In the genomic region with DNA sequence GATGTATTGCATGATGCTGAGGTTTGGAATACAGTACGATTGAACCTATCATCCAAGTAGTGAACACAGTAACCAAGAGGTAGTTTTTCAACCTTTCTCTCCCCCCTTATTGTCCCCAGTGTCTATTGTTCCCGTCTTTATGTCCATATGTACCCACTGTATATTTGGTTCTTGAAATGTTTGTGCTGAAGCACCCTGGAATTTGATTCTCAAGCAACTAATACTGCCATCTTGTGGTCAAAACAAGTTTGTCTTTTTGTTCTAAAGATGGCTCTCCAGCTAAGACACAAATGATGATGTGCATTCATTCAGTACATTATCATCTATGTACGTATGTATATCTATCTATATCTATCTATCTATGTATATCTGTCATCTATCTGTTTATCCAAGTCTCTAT, we compare ENCODE assay signal across 8 cellular contexts. TPM values are rescaled to one million over a fixed set of nuclear protein-coding genes. Genes with fewer than 3 reads are reported as not detected.
DNase-seq lines count a peak whose midpoint lies in the region; ATAC-seq, FAIRE-seq and TF ChIP-seq lines count a peak whose summit lies in the region.

No MANE protein-coding gene starts in this region.

- FAIRE-seq in frontal cortex (lab: Jason Lieb, UNC), result peak; percentile 88

- peak; percentile 23 for TF ChIP-seq CTCF in NB4 (IDR thresholded peaks at IDR 0.05; ENCODE audit: low read depth, low read length)

- TF ChIP-seq POLR2A in NB4 (IDR thresholded peaks at IDR 0.05; ENCODE audit: extremely low read depth, insufficient read length), result no peak

- no peak overlapping the region for H3K4me3 ChIP-seq in NB4 (ENCODE audit: low read depth, low read length)

- peak; percentile 75 for ATAC-seq in GM18907 (IDR thresholded peaks at IDR 0.05; ENCODE audit: unreplicated experiment)
- ATAC-seq in SK-N-SH treated with all-trans-retinoic acid at 6 μM for 48 hours, result peak; percentile 77
- ATAC-seq in HG03460 (IDR thresholded peaks at IDR 0.05; ENCODE audit: unreplicated experiment), result no peak
- no peak for ATAC-seq in HG02588 (IDR thresholded peaks at IDR 0.05; ENCODE audit: unreplicated experiment)

- peak; percentile 13 for DNase-seq in COLO829 (ENCODE audit: low spot score)
- peak; percentile 46 for DNase-seq in NB4 (ENCODE audit: low read depth)
- no peak for DNase-seq in frontal cortex (ENCODE audit: low spot score in 2 of 2)
- peak; percentile 81 for DNase-seq in superior temporal gyrus (ENCODE audit: extremely low spot score)

TF ChIP-seq in SK-N-SH treated with all-trans-retinoic acid at 6 μM for 48 hours, 23 proteins besides CTCF, POLR2A, EP300 and RAD21:
- TF ChIP-seq ZNF8 (CRISPR knock-in tag; IDR thresholded peaks at IDR 0.05) (no peak), TOX (CRISPR knock-in tag; IDR thresholded peaks at IDR 0.05; ENCODE audit: borderline replicate concordance) (no peak), ZFP3 (CRISPR knock-in tag; IDR thresholded peaks at IDR 0.05) (no peak), OSR1 (CRISPR knock-in tag; IDR thresholded peaks at IDR 0.05) (no peak), ZNF565 (CRISPR knock-in tag; conservative IDR thresholded peaks at IDR 0.05; ENCODE audit: low read depth) (no peak), PPARA (CRISPR knock-in tag; IDR thresholded peaks at IDR 0.05; ENCODE audit: borderline replicate concordance) (no peak), CSDC2 (CRISPR knock-in tag; IDR thresholded peaks at IDR 0.05) (no peak), ESRRG (CRISPR knock-in tag; IDR thresholded peaks at IDR 0.05) (no peak), ISL1 (CRISPR knock-in tag; IDR thresholded peaks at IDR 0.05) (no peak), ZNF70 (CRISPR knock-in tag; IDR thresholded peaks at IDR 0.05) (no peak), ZFP30 (CRISPR knock-in tag; IDR thresholded peaks at IDR 0.05) (no peak), BACH2 (CRISPR knock-in tag; IDR thresholded peaks at IDR 0.05; ENCODE audit: borderline replicate concordance) (no peak), ARNTL (CRISPR knock-in tag; IDR thresholded peaks at IDR 0.05; ENCODE audit: borderline replicate concordance, low read depth) (no peak)
- TF ChIP-seq, protein P1, sequence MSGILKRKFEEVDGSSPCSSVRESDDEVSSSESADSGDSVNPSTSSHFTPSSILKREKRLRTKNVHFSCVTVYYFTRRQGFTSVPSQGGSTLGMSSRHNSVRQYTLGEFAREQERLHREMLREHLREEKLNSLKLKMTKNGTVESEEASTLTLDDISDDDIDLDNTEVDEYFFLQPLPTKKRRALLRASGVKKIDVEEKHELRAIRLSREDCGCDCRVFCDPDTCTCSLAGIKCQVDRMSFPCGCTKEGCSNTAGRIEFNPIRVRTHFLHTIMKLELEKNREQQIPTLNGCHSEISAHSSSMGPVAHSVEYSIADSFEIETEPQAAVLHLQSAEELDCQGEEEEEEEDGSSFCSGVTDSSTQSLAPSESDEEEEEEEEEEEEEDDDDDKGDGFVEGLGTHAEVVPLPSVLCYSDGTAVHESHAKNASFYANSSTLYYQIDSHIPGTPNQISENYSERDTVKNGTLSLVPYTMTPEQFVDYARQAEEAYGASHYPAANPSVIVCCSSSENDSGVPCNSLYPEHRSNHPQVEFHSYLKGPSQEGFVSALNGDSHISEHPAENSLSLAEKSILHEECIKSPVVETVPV (CRISPR knock-in tag; IDR thresholded peaks at IDR 0.05), result no peak
- TF ChIP-seq, protein P2, sequence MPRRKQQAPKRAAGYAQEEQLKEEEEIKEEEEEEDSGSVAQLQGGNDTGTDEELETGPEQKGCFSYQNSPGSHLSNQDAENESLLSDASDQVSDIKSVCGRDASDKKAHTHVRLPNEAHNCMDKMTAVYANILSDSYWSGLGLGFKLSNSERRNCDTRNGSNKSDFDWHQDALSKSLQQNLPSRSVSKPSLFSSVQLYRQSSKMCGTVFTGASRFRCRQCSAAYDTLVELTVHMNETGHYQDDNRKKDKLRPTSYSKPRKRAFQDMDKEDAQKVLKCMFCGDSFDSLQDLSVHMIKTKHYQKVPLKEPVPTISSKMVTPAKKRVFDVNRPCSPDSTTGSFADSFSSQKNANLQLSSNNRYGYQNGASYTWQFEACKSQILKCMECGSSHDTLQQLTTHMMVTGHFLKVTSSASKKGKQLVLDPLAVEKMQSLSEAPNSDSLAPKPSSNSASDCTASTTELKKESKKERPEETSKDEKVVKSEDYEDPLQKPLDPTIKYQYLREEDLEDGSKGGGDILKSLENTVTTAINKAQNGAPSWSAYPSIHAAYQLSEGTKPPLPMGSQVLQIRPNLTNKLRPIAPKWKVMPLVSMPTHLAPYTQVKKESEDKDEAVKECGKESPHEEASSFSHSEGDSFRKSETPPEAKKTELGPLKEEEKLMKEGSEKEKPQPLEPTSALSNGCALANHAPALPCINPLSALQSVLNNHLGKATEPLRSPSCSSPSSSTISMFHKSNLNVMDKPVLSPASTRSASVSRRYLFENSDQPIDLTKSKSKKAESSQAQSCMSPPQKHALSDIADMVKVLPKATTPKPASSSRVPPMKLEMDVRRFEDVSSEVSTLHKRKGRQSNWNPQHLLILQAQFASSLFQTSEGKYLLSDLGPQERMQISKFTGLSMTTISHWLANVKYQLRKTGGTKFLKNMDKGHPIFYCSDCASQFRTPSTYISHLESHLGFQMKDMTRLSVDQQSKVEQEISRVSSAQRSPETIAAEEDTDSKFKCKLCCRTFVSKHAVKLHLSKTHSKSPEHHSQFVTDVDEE (CRISPR knock-in tag; IDR thresholded peaks at IDR 0.05), result no peak
- TF ChIP-seq, protein P3, sequence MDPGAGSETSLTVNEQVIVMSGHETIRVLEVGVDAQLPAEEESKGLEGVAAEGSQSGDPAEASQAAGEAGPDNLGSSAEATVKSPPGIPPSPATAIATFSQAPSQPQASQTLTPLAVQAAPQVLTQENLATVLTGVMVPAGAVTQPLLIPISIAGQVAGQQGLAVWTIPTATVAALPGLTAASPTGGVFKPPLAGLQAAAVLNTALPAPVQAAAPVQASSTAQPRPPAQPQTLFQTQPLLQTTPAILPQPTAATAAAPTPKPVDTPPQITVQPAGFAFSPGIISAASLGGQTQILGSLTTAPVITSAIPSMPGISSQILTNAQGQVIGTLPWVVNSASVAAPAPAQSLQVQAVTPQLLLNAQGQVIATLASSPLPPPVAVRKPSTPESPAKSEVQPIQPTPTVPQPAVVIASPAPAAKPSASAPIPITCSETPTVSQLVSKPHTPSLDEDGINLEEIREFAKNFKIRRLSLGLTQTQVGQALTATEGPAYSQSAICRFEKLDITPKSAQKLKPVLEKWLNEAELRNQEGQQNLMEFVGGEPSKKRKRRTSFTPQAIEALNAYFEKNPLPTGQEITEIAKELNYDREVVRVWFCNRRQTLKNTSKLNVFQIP (CRISPR knock-in tag; IDR thresholded peaks at IDR 0.05; ENCODE audit: borderline replicate concordance, low read depth), result no peak
- TF ChIP-seq, protein P4, sequence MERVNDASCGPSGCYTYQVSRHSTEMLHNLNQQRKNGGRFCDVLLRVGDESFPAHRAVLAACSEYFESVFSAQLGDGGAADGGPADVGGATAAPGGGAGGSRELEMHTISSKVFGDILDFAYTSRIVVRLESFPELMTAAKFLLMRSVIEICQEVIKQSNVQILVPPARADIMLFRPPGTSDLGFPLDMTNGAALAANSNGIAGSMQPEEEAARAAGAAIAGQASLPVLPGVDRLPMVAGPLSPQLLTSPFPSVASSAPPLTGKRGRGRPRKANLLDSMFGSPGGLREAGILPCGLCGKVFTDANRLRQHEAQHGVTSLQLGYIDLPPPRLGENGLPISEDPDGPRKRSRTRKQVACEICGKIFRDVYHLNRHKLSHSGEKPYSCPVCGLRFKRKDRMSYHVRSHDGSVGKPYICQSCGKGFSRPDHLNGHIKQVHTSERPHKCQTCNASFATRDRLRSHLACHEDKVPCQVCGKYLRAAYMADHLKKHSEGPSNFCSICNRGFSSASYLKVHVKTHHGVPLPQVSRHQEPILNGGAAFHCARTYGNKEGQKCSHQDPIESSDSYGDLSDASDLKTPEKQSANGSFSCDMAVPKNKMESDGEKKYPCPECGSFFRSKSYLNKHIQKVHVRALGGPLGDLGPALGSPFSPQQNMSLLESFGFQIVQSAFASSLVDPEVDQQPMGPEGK (CRISPR knock-in tag; IDR thresholded peaks at IDR 0.05; ENCODE audit: borderline replicate concordance), result no peak

RNA-seq across cellular contexts. Expression of a gene that starts 33.5 kb away (rescaled TPM):
- 231 TPM for total RNA-seq in frontal cortex

Comparison
In these comparisons a context has a peak if more than half of its experiments do, and no peak if none do; other contexts are left out.
1. DNase-seq: peak in COLO829 (single experiment), NB4 (single experiment) and superior temporal gyrus (single experiment); none in frontal cortex (0 of 2).
2. ATAC-seq: peak in GM18907 (single experiment) and SK-N-SH treated with all-trans-retinoic acid at 6 μM for 48 hours (single experiment); none in HG03460 (single experiment) and HG02588 (single experiment).